In genomic region chr12:45315462-45315861, GRCh38 we compare ENCODE assay signal across 21 cellular contexts.
"Had no signal": no experiment of that assay in that cellular context is flagged by ENCODE, and none has a peak within 500 bp of the region (broad histone marks: within the 10 kb centered on the region; RNA-seq: fewer than 3 reads in every experiment).

No MANE protein-coding gene starts in this region.

- H3K27me3 ChIP-seq: breast epithelium, hepatocyte, left lung, neutrophil had no signal

- H3K4me2 ChIP-seq: hepatocyte had no signal

- H3K4me1 ChIP-seq: breast epithelium had no signal

- H3K27me3 Mint-ChIP-seq: activated naive CD8-positive, alpha-beta T cell treated with anti-CD3 and anti-CD28 coated beads, Interleukin-2, amount 10 ng/mL, durations not matched to agents 7 days and 5 days; activated T-cell treated with anti-CD3 and anti-CD28 coated beads, Interleukin-2, amount 50 U/mL, for 24 hours; dendritic cell treated with granulocyte-macrophage colony-stimulating factor and Interleukin-4, amounts not matched to agents 40 ng/mL and 50 ng/mL, for 4 days; naive thymus-derived CD4-positive, alpha-beta T cell; stimulated activated memory B cell treated with anti-CD40 and anti-IgM and Interleukin-4, amounts not matched to agents 10 μg/mL and 1 μg/mL and 100 μg/mL, for 72 hours had no signal

- DNase-seq: activated CD4-positive, alpha-beta T cell treated with anti-CD3 and anti-CD28 coated beads, Interleukin-2, amount 50 U/mL, for 48 hours; activated CD4-positive, CD25-positive, alpha-beta regulatory T cell treated with anti-CD3 and anti-CD28 coated beads, Interleukin-2, amount 50 U/mL, for 72 hours; activated effector memory CD4-positive, alpha-beta T cell treated with anti-CD3 and anti-CD28 coated beads, Interleukin-2, amount 50 U/mL, for 16 hours; activated naive CD8-positive, alpha-beta T cell treated with anti-CD3 and anti-CD28 coated beads, Interleukin-2, amount 10 ng/mL, durations not matched to agents 7 days and 5 days; activated T-cell treated with anti-CD3 and anti-CD28 coated beads, Interleukin-2, amount 50 U/mL, for 24 hours; cerebellar nuclear complex; effector memory CD4-positive, alpha-beta T cell; kidney; left lung; mammary epithelial cell; mucosa of descending colon; naive thymus-derived CD4-positive, alpha-beta T cell; stimulated activated CD4-positive, alpha-beta T cell treated with anti-CD3 and anti-CD28 coated beads, Interleukin-12 subunit alpha, Interleukin-12 subunit beta, amount 100 ng/mL, for 4 hours; stimulated activated CD4-positive, alpha-beta T cell treated with anti-CD3 and anti-CD28 coated beads, Interleukin-2, amount 100 ng/mL, for 24 hours; T-helper 2 cell had no signal

- H3K9ac ChIP-seq: parathyroid adenoma had no signal

- FAIRE-seq: kidney had no signal

- ATAC-seq: left lung; mucosa of descending colon; naive thymus-derived CD4-positive, alpha-beta T cell; stimulated activated memory B cell treated with anti-CD40 and anti-IgM and Interleukin-4, amounts not matched to agents 10 μg/mL and 1 μg/mL and 100 μg/mL, for 72 hours had no signal

- H3K36me3 ChIP-seq: breast epithelium had no signal

- H3K4me1 Mint-ChIP-seq: stimulated activated memory B cell treated with anti-CD40 and anti-IgM and Interleukin-4, amounts not matched to agents 10 μg/mL and 1 μg/mL and 100 μg/mL, for 72 hours had no signal

- H3K4me3 Mint-ChIP-seq: activated naive CD8-positive, alpha-beta T cell treated with anti-CD3 and anti-CD28 coated beads, Interleukin-2, amount 10 ng/mL, durations not matched to agents 7 days and 5 days; activated T-cell treated with anti-CD3 and anti-CD28 coated beads, Interleukin-2, amount 50 U/mL, for 24 hours; dendritic cell treated with granulocyte-macrophage colony-stimulating factor and Interleukin-4, amounts not matched to agents 40 ng/mL and 50 ng/mL, for 4 days; naive thymus-derived CD4-positive, alpha-beta T cell; stimulated activated memory B cell treated with anti-CD40 and anti-IgM and Interleukin-4, amounts not matched to agents 10 μg/mL and 1 μg/mL and 100 μg/mL, for 72 hours had no signal

- H3K9me3 ChIP-seq: breast epithelium, left lung, neutrophil had no signal

- H3K4me3 ChIP-seq: breast epithelium, hepatocyte, left lung, mucosa of descending colon had no signal

- H3K27ac Mint-ChIP-seq: activated naive CD8-positive, alpha-beta T cell treated with anti-CD3 and anti-CD28 coated beads, Interleukin-2, amount 10 ng/mL, durations not matched to agents 7 days and 5 days; activated T-cell treated with anti-CD3 and anti-CD28 coated beads, Interleukin-2, amount 50 U/mL, for 24 hours; dendritic cell treated with granulocyte-macrophage colony-stimulating factor and Interleukin-4, amounts not matched to agents 40 ng/mL and 50 ng/mL, for 4 days; stimulated activated memory B cell treated with anti-CD40 and anti-IgM and Interleukin-4, amounts not matched to agents 10 μg/mL and 1 μg/mL and 100 μg/mL, for 72 hours had no signal

- H3K27ac ChIP-seq: breast epithelium, hepatocyte, left lung, neutrophil, parathyroid adenoma had no signal

- H2AFZ ChIP-seq: hepatocyte, parathyroid adenoma had no signal
